21 cellular contexts compared by ENCODE assay signal in genomic region chr14:20973501-20973900, GRCh38. TPM values are rescaled to one million over a fixed set of nuclear protein-coding genes. Genes with fewer than 3 reads are reported as not detected.
DNase-seq lines count a peak whose midpoint lies in the region; ATAC-seq, FAIRE-seq and TF ChIP-seq lines count a peak whose summit lies in the region.
"Had no signal": no experiment of that assay in that cellular context is flagged by ENCODE, and none has a peak within 500 bp of the region (broad histone marks: within the 10 kb centered on the region; RNA-seq: fewer than 3 reads in every experiment).

No MANE protein-coding gene starts in this region.

- H2BK5ac ChIP-seq in trophoblast cell (ENCODE audit: low read depth, low read length, poor library complexity), result no peak overlapping the region

- H3K27me3 ChIP-seq in WERI-Rb-1 (ENCODE audit: insufficient read depth, low read depth, severe bottlenecking) (no peaks in the 10 kb centered on the region), bronchial epithelial cell (ENCODE audit: control insufficient read depth, insufficient read depth, low read length) (no peaks in the 10 kb centered on the region), foreskin keratinocyte (no peaks in the 10 kb centered on the region), trophoblast cell (ENCODE audit: insufficient read depth, low read length) (no peaks in the 10 kb centered on the region), right lobe of liver (no peaks in the 10 kb centered on the region)

- intact Hi-C loops in right lobe of liver (cut with DNase I), result no loop called here

- no peak overlapping the region for H3K23ac ChIP-seq in trophoblast cell (ENCODE audit: low read length)

- peak overlapping the region; percentile 4 for H2BK120ac ChIP-seq in trophoblast cell (ENCODE audit: insufficient read depth, low read length, poor library complexity)

- no peak overlapping the region for H4K8ac ChIP-seq in trophoblast cell (ENCODE audit: low read depth, low read length)

- peak; percentile 43 for FAIRE-seq in bronchial epithelial cell (lab: Jason Lieb, UNC)
- FAIRE-seq: A204.1, D721Med, G401.6, GM12891, HepG2 had no signal

- H3K4me1 ChIP-seq in foreskin keratinocyte, result peaks cover 19% of the 10 kb centered on the region
- peaks cover 6% of the 10 kb centered on the region in 2 experiments for H3K4me1 ChIP-seq in trophoblast cell (ENCODE audit: control insufficient read depth in 1 of 2, insufficient read depth in 2 of 2, low read length in 2 of 2)
- peaks cover 0 to 12% (median 2%) of the 10 kb centered on the region in 4 donors for H3K4me1 ChIP-seq in right lobe of liver
- H3K4me1 ChIP-seq: HAP-1 had no signal

- H3K9ac ChIP-seq in trophoblast cell (ENCODE audit: low read length), result no peak overlapping the region
- H3K9ac ChIP-seq: GM23248 had no signal

- no peak overlapping the region for H3K14ac ChIP-seq in trophoblast cell (ENCODE audit: low read length)

- H3K18ac ChIP-seq in trophoblast cell (ENCODE audit: low read length), result no peak overlapping the region

- H3K4me3 ChIP-seq in WERI-Rb-1 (ENCODE audit: low read depth, low read length) (no peak overlapping the region), bronchial epithelial cell (ENCODE audit: low read depth, low read length) (no peak overlapping the region), trophoblast cell (ENCODE audit: low read depth, low read length) (no peak overlapping the region), right lobe of liver (no peak overlapping the region)
- H3K4me3 ChIP-seq: GM23248, HAP-1 had no signal

- no CpG with 5 or more reads among the region's 3 CpGs for WGBS in trophoblast cell (ENCODE audit: extremely low coverage, insufficient coverage, insufficient read length)
- 84% methylated on average over 3 of the region's 3 CpGs for WGBS in right lobe of liver (ENCODE audit: insufficient coverage, low coverage, low lambda C conversion rate, missing lambda C conversion rate)

- no peak overlapping the region for H2AK5ac ChIP-seq in trophoblast cell (ENCODE audit: low read length)

- H3K36me3 ChIP-seq in WERI-Rb-1 (no peaks in the 10 kb centered on the region), bronchial epithelial cell (ENCODE audit: control insufficient read depth, insufficient read depth, low read length) (no peaks in the 10 kb centered on the region), trophoblast cell (ENCODE audit: control insufficient read depth in 1 of 2, insufficient read depth in 2 of 2, low read length in 2 of 2) (no peaks in the 10 kb centered on the region), right lobe of liver (no peaks in the 10 kb centered on the region)
- H3K36me3 ChIP-seq: HAP-1 had no signal

- ATAC-seq in foreskin keratinocyte, result no peak
- no peak for ATAC-seq in right lobe of liver
- no peak for ATAC-seq in GM18868 (IDR thresholded peaks at IDR 0.05; ENCODE audit: unreplicated experiment)
- ATAC-seq: HepG2 had no signal

- peak overlapping the region; percentile 45 for H4K91ac ChIP-seq in trophoblast cell (ENCODE audit: low read depth, low read length)

- H4K12ac ChIP-seq in trophoblast cell (ENCODE audit: low read depth, low read length), result no peak overlapping the region

- in situ Hi-C loops in ACHN (cut with HindIII; ENCODE audit: low pct_ligation_motif_present, low pct_unique_long_range_greater_than_20kb, low sequenced_read_pairs), result no loop called here

- no peak overlapping the region for H3K4me2 ChIP-seq in trophoblast cell (ENCODE audit: low read length)

- H3K79me2 ChIP-seq in trophoblast cell (ENCODE audit: control insufficient read depth, insufficient read depth, low read length, poor library complexity), result no peaks in the 10 kb centered on the region

- no peak for TF ChIP-seq POLR2A in right lobe of liver (IDR thresholded peaks at IDR 0.05)

- no peak overlapping the region for H2AFZ ChIP-seq in trophoblast cell (ENCODE audit: insufficient read depth, low read length, poor library complexity)
- H2AFZ ChIP-seq: GM23248 had no signal

- no peak for TF ChIP-seq CTCF in WERI-Rb-1 (IDR thresholded peaks at IDR 0.05; ENCODE audit: low read depth, low read length)
- no peak for TF ChIP-seq CTCF in bronchial epithelial cell (IDR thresholded peaks at IDR 0.05; ENCODE audit: insufficient read depth, low read length, severe bottlenecking)
- no peak for TF ChIP-seq CTCF in foreskin keratinocyte (conservative IDR thresholded peaks at IDR 0.05)
- no peak for TF ChIP-seq CTCF in right lobe of liver (IDR thresholded peaks at IDR 0.05)

- H3K9me3 ChIP-seq in WERI-Rb-1 (ENCODE audit: severe bottlenecking), result no peaks in the 10 kb centered on the region
- H3K9me3 ChIP-seq in trophoblast cell (ENCODE audit: insufficient read depth, low read depth, low read length), result no peaks in the 10 kb centered on the region
- H3K9me3 ChIP-seq in right lobe of liver, result no peaks in the 10 kb centered on the region
- H3K9me3 ChIP-seq: Caco-2, HAP-1 had no signal

- DNase-seq in WERI-Rb-1 (no peak), bronchial epithelial cell (ENCODE audit: low read depth) (peak; percentile 51), foreskin keratinocyte (peak in 1 of 2 donors; percentile 54), trophoblast cell (peak in 1 of 2 donors; percentile 42), right lobe of liver (no peak), hypothalamus (lab: John Stamatoyannopoulos, UW) (no peak), ACHN (no peak)
- DNase-seq: AML-193; Caco-2; CD4-positive, alpha-beta T cell; GM23248 had no signal

- peaks cover 7% of the 10 kb centered on the region for H3K79me1 ChIP-seq in trophoblast cell (ENCODE audit: low read length)

- H3K27ac ChIP-seq in WERI-Rb-1 (peak overlapping the region; percentile 21), foreskin keratinocyte (peak overlapping the region; percentile 68), trophoblast cell (ENCODE audit: low read depth, low read length) (no peak overlapping the region), right lobe of liver (no peak overlapping the region)
- H3K27ac ChIP-seq: C4-2B, GM23248 had no signal

- no peak overlapping the region for H3K4ac ChIP-seq in trophoblast cell (ENCODE audit: low read depth, low read length)

- peak overlapping the region; percentile 59 for H2BK12ac ChIP-seq in trophoblast cell (ENCODE audit: low read length)

RNA-seq across cellular contexts. Expression of gene METTL17, which starts 16.3 kb away (rescaled TPM):
- 30.0 and 56.1 TPM in 2 replicates for total RNA-seq in bronchial epithelial cell
- 63.6 and 65.5 TPM in 2 replicates for total RNA-seq in foreskin keratinocyte
- polyA plus RNA-seq in foreskin keratinocyte, result 66.8 and 73.5 TPM in 2 replicates
- 42.3 and 43.4 TPM in 2 replicates for polyA plus RNA-seq in trophoblast cell (2013)
- 10 to 100 TPM; 27.5 to 70.7 (median 34.6) TPM for total RNA-seq in right lobe of liver

RNA-seq across cellular contexts. Expression of gene RNASE2, which starts 18.2 kb away (rescaled TPM):
- total RNA-seq in bronchial epithelial cell (not detected in 2 replicates), foreskin keratinocyte (not detected in 2 replicates), right lobe of liver (1 to 10 TPM in 2 of 6 experiments, under 1 TPM in 3, not detected in 1; 0.29 to 1.7 (median 0.81) TPM)
- not detected in 2 replicates for polyA plus RNA-seq in foreskin keratinocyte
- polyA plus RNA-seq in trophoblast cell (2013), result not detected in 2 replicates
- total RNA-seq: Caco-2, GM23248, H4 had no signal
- polyA plus RNA-seq: BJ, GM23248, HepG2 had no signal

RNA-seq across cellular contexts. Expression of gene SLC39A2, which starts 25.6 kb away (rescaled TPM):
- total RNA-seq in bronchial epithelial cell, result under 0.01 and 0.26 TPM in 2 replicates
- total RNA-seq in foreskin keratinocyte, result not detected in 2 replicates
- polyA plus RNA-seq in foreskin keratinocyte, result 0.10 TPM in 1 of 2 replicates, not detected in the other
- 0.77 and 0.78 TPM in 2 replicates for polyA plus RNA-seq in trophoblast cell (2013)
- total RNA-seq in right lobe of liver, result not detected
- total RNA-seq: CD4-positive, alpha-beta T cell; GM23248; H4 had no signal
- polyA plus RNA-seq: BJ had no signal

RNA-seq across cellular contexts. Expression of gene NDRG2, which starts 51.4 kb away (rescaled TPM):
- total RNA-seq in bronchial epithelial cell (9.2 and 23.3 TPM in 2 replicates), foreskin keratinocyte (8.1 and 8.7 TPM in 2 replicates), right lobe of liver (100 to 1,000 TPM in 5 of 6 experiments, 10 to 100 TPM in 1; 92.2 to 255 (median 192) TPM)
- 9.7 and 9.8 TPM in 2 replicates for polyA plus RNA-seq in foreskin keratinocyte
- 18.2 and 19.0 TPM in 2 replicates for polyA plus RNA-seq in trophoblast cell (2013)

RNA-seq across cellular contexts. Expression of gene TPPP2, which starts 56.5 kb away (rescaled TPM):
- total RNA-seq in bronchial epithelial cell (not detected in 2 replicates), foreskin keratinocyte (not detected in 2 replicates), right lobe of liver (1 to 10 TPM in 3 of 6 experiments, under 1 TPM in 3; 0.24 to 3.4 (median 1.6) TPM)
- not detected in 2 replicates for polyA plus RNA-seq in foreskin keratinocyte
- not detected in 2 replicates for polyA plus RNA-seq in trophoblast cell (2013)
- total RNA-seq: Caco-2; CD4-positive, alpha-beta T cell; GM23248; H4 had no signal
- polyA plus RNA-seq: BJ, GM23248 had no signal

Comparison
In these comparisons a context has a peak if more than half of its experiments do, and no peak if none do; other contexts are left out.
1. H3K27ac ChIP-seq: peak in WERI-Rb-1 (single experiment) and foreskin keratinocyte (single experiment); none in trophoblast cell (single experiment) and right lobe of liver (0 of 3).